1 cellular context compared by ENCODE assay signal in the genomic region with DNA sequence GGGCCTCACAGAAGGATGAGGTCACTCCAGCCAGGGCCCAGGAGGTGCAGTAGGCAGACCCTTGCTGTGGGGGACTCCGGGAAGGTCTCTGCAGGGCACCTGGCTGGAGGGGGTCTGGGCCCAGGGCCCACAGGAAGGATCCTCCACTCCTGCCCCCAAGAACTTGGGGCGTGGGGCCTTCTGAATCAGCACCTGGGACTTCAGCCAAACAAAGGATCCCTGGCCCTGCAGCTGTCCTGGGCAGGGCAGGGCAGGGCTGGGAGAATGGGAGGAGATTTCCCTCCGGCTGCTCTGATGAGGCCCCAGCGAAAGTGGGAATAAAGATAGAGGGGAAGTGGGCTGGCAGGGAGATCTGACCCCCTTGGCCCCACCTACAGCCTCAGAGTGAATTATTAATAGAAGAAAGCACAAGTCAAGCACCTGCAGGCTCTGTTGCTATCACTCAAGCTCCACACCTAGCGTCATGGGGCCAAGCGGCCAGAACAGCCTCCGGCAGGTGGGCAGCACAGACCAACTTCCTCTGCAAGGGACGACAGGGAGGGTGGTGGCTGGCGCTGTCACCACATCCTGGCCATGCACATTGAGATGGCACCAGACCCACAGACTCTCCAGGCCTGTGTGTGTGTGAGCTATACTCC.
TF ChIP-seq lines count a peak whose summit lies in the region.

No MANE protein-coding gene starts in this region.

TF ChIP-seq in GM23338, 12 proteins besides CTCF, POLR2A, EP300 and RAD21 (continued from another document):
- TF ChIP-seq, protein P1, sequence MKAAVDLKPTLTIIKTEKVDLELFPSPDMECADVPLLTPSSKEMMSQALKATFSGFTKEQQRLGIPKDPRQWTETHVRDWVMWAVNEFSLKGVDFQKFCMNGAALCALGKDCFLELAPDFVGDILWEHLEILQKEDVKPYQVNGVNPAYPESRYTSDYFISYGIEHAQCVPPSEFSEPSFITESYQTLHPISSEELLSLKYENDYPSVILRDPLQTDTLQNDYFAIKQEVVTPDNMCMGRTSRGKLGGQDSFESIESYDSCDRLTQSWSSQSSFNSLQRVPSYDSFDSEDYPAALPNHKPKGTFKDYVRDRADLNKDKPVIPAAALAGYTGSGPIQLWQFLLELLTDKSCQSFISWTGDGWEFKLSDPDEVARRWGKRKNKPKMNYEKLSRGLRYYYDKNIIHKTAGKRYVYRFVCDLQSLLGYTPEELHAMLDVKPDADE (IDR thresholded peaks at IDR 0.05), result no peak
- no peak for TF ChIP-seq NANOG (IDR thresholded peaks at IDR 0.05; ENCODE audit: borderline replicate concordance)
- TF ChIP-seq ZNF331 (CRISPR knock-in tag; IDR thresholded peaks at IDR 0.05; ENCODE audit: low read depth), result no peak
